ENCODE assay signal across 1 cellular context in the genomic region with DNA sequence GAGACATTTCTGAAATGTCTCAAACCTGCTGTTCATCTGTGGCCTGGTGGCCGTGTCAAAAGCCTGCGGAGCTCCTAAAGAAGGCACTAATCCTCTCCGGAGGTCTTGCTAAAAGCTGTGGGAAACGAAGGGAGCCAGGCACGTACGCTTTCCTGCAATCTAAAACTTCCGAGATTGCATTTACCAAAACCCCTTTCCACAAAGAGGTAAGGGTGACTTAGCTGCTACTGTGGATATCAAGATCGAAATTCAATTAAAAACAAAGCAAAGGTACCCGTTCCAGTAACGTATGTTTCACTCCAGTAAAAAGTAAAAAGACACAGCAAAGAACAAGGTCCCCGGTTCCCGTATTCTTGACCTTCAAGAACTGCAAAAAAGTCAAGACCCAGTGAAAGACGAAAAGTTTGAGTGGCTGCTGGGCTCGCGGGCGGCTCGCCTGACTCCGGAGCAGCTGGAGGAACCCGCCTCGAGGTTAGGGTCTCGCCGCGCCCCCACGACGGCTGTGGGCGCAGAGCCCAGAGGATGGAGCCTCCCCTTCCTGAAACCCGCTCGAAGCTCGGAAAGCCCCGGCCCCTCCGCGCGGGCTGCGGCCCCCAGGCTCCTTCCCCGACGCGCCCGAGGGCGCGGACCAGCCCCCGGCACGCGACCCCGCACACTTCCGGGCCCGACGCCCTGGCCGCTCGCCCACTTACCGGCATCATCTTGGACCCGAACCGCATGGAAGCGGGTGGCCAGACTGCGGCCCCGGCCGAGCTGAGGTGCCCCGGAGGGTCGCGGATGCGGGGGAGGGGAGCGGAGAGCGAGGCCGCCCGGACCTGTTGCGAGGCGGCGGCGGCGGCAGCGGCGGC.
TF ChIP-seq lines count a peak whose summit lies in the region.

No MANE protein-coding gene starts in this region.

TF ChIP-seq in K562, 482 proteins besides CTCF, POLR2A, EP300 and RAD21 (continued from another document):
- TF ChIP-seq, protein P1, sequence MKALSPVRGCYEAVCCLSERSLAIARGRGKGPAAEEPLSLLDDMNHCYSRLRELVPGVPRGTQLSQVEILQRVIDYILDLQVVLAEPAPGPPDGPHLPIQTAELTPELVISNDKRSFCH (CRISPR knock-in tag; IDR thresholded peaks at IDR 0.05): no peak
- TF ChIP-seq, protein P1 (tag; IDR thresholded peaks at IDR 0.05): peak; percentile 85
- peak; percentile 92 for TF ChIP-seq BHLHE40 (IDR thresholded peaks at IDR 0.05; ENCODE audit: low read length)
- peak; percentile 43; the same call in 1 of the 2 replicates for TF ChIP-seq EGR1 (conservative IDR thresholded peaks at IDR 0.05)
- no peak for TF ChIP-seq KLF10 (CRISPR knock-in tag; IDR thresholded peaks at IDR 0.05)
- peak in 1 of 2 experiments; percentile 25; a peak in 1 of 4 replicates for TF ChIP-seq HDAC1 (IDR thresholded peaks at IDR 0.05)
- TF ChIP-seq GATAD2B (IDR thresholded peaks at IDR 0.05; ENCODE audit: borderline replicate concordance): peak; percentile 61; the same call in 1 of the 2 replicates
- TF ChIP-seq ZFP30 (CRISPR knock-in tag; IDR thresholded peaks at IDR 0.05; ENCODE audit: borderline replicate concordance): no peak
- peak in 1 of 2 experiments; percentile 5; a peak in 1 of 4 replicates for TF ChIP-seq KDM1A (IDR thresholded peaks at IDR 0.05)
- 0 out of 2 replicates have a peak, but pooled peaks have one; percentile 13 for TF ChIP-seq HNRNPL (IDR thresholded peaks at IDR 0.05; ENCODE audit: low read depth, low read length)
- TF ChIP-seq KAT7 (CRISPR knock-in tag; IDR thresholded peaks at IDR 0.05; ENCODE audit: borderline replicate concordance): peak; percentile 90
- TF ChIP-seq SNIP1 (IDR thresholded peaks at IDR 0.05; ENCODE audit: low read depth): peak; percentile 89
- peak; percentile 87; the same call in 1 of the 2 replicates for TF ChIP-seq ERF (CRISPR knock-in tag; IDR thresholded peaks at IDR 0.05)
- TF ChIP-seq, protein P2, sequence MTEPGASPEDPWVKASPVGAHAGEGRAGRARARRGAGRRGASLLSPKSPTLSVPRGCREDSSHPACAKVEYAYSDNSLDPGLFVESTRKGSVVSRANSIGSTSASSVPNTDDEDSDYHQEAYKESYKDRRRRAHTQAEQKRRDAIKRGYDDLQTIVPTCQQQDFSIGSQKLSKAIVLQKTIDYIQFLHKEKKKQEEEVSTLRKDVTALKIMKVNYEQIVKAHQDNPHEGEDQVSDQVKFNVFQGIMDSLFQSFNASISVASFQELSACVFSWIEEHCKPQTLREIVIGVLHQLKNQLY (CRISPR knock-in tag; conservative IDR thresholded peaks at IDR 0.05): 0 out of 4 replicates have a peak, but pooled peaks of 1 of the 2 experiments have one; percentile 18
- peak; percentile 51; the same call in 1 of the 2 replicates for TF ChIP-seq LCOR (CRISPR knock-in tag; IDR thresholded peaks at IDR 0.05)
- TF ChIP-seq CBX3 (IDR thresholded peaks at IDR 0.05; ENCODE audit: borderline replicate concordance in 1 of 2, low read length in 2 of 2): 0 out of 3 replicates have a peak, but pooled peaks of 1 of the 2 experiments have one; percentile 57
- TF ChIP-seq MAZ (CRISPR knock-in tag; conservative IDR thresholded peaks at IDR 0.05 in 1 of 2, IDR thresholded peaks at IDR 0.05 in 1 of 2): peak; percentile 10 to 81; a peak in 3 of 4 replicates
